Comparison of ENCODE assay signal across 26 cellular contexts in the genomic region with DNA sequence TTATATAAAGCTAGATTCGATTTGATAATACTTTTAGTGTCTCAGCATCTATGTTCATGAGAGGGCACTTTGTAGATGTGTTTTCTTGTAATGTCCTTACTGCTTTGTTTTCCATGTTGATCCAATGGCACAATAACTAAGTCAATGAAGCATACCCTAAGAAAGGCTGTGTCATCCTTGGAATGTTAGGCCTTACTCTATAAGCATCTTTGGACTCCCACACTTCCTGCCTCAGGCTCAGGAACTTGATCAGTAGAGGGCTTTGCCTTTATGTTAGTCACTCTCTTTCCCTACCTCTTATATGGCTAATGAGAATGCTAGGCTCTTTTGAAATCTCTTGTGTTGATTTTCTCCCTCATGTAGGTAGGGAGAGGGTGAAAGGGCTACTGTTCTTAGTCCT.
"Had no signal": no experiment of that assay in that cellular context is flagged by ENCODE, and none has a peak within 500 bp of the region (broad histone marks: within the 10 kb centered on the region; RNA-seq: fewer than 3 reads in every experiment).

No MANE protein-coding gene starts in this region.

- H3K4me3 Mint-ChIP-seq: activated naive CD8-positive, alpha-beta T cell; activated T-cell treated with anti-CD3 and anti-CD28 coated beads, Interleukin-2, amount 50 U/mL, for 24 hours; activated T-helper 17 cell treated with anti-CD3 and anti-CD28 coated beads, Interleukin-2, amount 50 U/mL, for 72 hours; naive B cell; neural crest cell; stimulated activated effector memory CD8-positive, alpha-beta T cell treated with anti-CD3 and anti-CD28 coated beads, Interleukin-12 subunit alpha, Interleukin-12 subunit beta, amount 100 ng/mL, for 72 hours; stimulated activated naive CD8-positive, alpha-beta T cell treated with anti-CD3 and anti-CD28 coated beads, Interleukin-15, amount 100 ng/mL, for 72 hours; WTC11 had no signal

- H3K4me3 ChIP-seq: cardiac muscle cell, right lobe of liver, suprapubic skin, tibial nerve had no signal

- H3K36me3 Mint-ChIP-seq: activated naive CD8-positive, alpha-beta T cell; naive B cell; stimulated activated effector memory CD8-positive, alpha-beta T cell treated with anti-CD3 and anti-CD28 coated beads, Interleukin-12 subunit alpha, Interleukin-12 subunit beta, amount 100 ng/mL, for 72 hours; WTC11 had no signal

- H3K27ac ChIP-seq: cardiac muscle cell, right lobe of liver, suprapubic skin, tibial nerve had no signal

- ATAC-seq: activated T-helper 17 cell treated with anti-CD3 and anti-CD28 coated beads, Interleukin-2, amount 50 U/mL, for 72 hours; left colon; right lobe of liver; stimulated activated effector memory CD8-positive, alpha-beta T cell treated with anti-CD3 and anti-CD28 coated beads, Interleukin-12 subunit alpha, Interleukin-12 subunit beta, amount 100 ng/mL, for 72 hours; stimulated activated naive CD8-positive, alpha-beta T cell treated with anti-CD3 and anti-CD28 coated beads, Interleukin-15, amount 100 ng/mL, for 72 hours; WTC11 had no signal

- H3K9me3 Mint-ChIP-seq: activated T-helper 17 cell treated with anti-CD3 and anti-CD28 coated beads, Interleukin-2, amount 50 U/mL, for 72 hours; stimulated activated effector memory CD8-positive, alpha-beta T cell treated with anti-CD3 and anti-CD28 coated beads, Interleukin-12 subunit alpha, Interleukin-12 subunit beta, amount 100 ng/mL, for 72 hours had no signal

- H3K36me3 ChIP-seq: cardiac muscle cell, right lobe of liver, suprapubic skin, tibial nerve had no signal

- H3K27me3 Mint-ChIP-seq: activated naive CD8-positive, alpha-beta T cell; naive B cell; stimulated activated naive CD8-positive, alpha-beta T cell treated with anti-CD3 and anti-CD28 coated beads, Interleukin-15, amount 100 ng/mL, for 72 hours had no signal

- DNase-seq: activated CD8-positive, alpha-beta memory T cell treated with anti-CD3 and anti-CD28 coated beads for 24 hours; activated CD8-positive, alpha-beta memory T cell treated with anti-CD3 and anti-CD28 coated beads, Interleukin-2, amount 50 U/mL, for 4 hours; activated naive CD4-positive, alpha-beta T cell; activated T-cell treated with anti-CD3 and anti-CD28 coated beads, Interleukin-2, amount 50 U/mL, for 24 hours; cortex of kidney; hippocampal formation; left colon; mesendoderm; naive B cell; occipital lobe; right lobe of liver; small intestine; stimulated activated CD4-positive, alpha-beta T cell treated with anti-CD3 and anti-CD28 coated beads, Interleukin-2, amount 100 ng/mL, for 24 hours; stimulated activated naive CD8-positive, alpha-beta T cell treated with anti-CD3 and anti-CD28 coated beads, Interleukin-15, amount 100 ng/mL, for 72 hours; T1000 had no signal

- H3K4me1 ChIP-seq: right lobe of liver, suprapubic skin, tibial nerve had no signal

- H3K9me3 ChIP-seq: right lobe of liver, suprapubic skin, tibial nerve had no signal

- H3K27ac Mint-ChIP-seq: activated naive CD8-positive, alpha-beta T cell; activated T-cell treated with anti-CD3 and anti-CD28 coated beads, Interleukin-2, amount 50 U/mL, for 24 hours; activated T-helper 17 cell treated with anti-CD3 and anti-CD28 coated beads, Interleukin-2, amount 50 U/mL, for 72 hours; naive B cell; stimulated activated effector memory CD8-positive, alpha-beta T cell treated with anti-CD3 and anti-CD28 coated beads, Interleukin-12 subunit alpha, Interleukin-12 subunit beta, amount 100 ng/mL, for 72 hours; WTC11 had no signal

- FAIRE-seq: frontal cortex, islet of Langerhans, small intestine, urothelium cell line had no signal

- H3K4me1 Mint-ChIP-seq: activated T-helper 17 cell treated with anti-CD3 and anti-CD28 coated beads, Interleukin-2, amount 50 U/mL, for 72 hours; naive B cell; neural crest cell; stimulated activated effector memory CD8-positive, alpha-beta T cell treated with anti-CD3 and anti-CD28 coated beads, Interleukin-12 subunit alpha, Interleukin-12 subunit beta, amount 100 ng/mL, for 72 hours; stimulated activated naive CD8-positive, alpha-beta T cell treated with anti-CD3 and anti-CD28 coated beads, Interleukin-15, amount 100 ng/mL, for 72 hours; WTC11 had no signal

- H3K27me3 ChIP-seq: cardiac muscle cell, right lobe of liver, suprapubic skin, tibial nerve had no signal
